Comparison of ENCODE assay signal across 38 cellular contexts in the genomic region with DNA sequence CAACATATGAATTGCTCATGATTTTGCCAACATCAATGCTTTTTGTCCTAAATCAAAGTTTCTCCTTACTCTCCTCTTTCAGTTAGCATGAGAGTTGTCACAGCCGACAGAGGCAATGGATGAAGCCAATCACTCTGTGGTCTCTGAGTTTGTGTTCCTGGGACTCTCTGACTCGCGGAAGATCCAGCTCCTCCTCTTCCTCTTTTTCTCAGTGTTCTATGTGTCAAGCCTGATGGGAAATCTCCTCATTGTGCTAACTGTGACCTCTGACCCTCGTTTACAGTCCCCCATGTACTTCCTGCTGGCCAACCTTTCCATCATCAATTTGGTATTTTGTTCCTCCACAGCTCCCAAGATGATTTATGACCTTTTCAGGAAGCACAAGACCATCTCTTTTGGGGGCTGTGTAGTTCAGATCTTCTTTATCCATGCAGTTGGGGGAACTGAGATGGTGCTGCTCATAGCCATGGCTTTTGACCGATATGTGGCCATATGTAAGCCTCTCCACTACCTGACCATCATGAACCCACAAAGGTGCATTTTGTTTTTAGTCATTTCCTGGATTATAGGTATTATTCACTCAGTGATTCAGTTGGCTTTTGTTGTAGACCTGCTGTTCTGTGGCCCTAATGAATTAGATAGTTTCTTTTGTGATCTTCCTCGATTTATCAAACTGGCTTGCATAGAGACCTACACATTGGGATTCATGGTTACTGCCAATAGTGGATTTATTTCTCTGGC. TPM values are rescaled to one million over a fixed set of nuclear protein-coding genes. Genes with fewer than 3 reads are reported as not detected.
"Had no signal": no experiment of that assay in that cellular context is flagged by ENCODE, and none has a peak within 500 bp of the region (broad histone marks: within the 10 kb centered on the region; RNA-seq: fewer than 3 reads in every experiment).

No MANE protein-coding gene starts in this region.

- DNase-seq: activated CD4-positive, alpha-beta T cell treated with anti-CD3 and anti-CD28 coated beads for 48 hours; activated CD4-positive, alpha-beta T cell treated with anti-CD3 and anti-CD28 coated beads, Interleukin-2, amount 50 U/mL, for 48 hours; activated CD8-positive, alpha-beta memory T cell treated with anti-CD3 and anti-CD28 coated beads for 24 hours; activated effector memory CD4-positive, alpha-beta T cell treated with anti-CD3 and anti-CD28 coated beads, Interleukin-2, amount 50 U/mL, for 16 hours; activated naive CD4-positive, alpha-beta T cell treated with anti-CD3 and anti-CD28 coated beads, Interleukin-2, amount 10 ng/mL, durations not matched to agents 7 days and 5 days; activated naive CD8-positive, alpha-beta T cell treated with anti-CD3 and anti-CD28 coated beads, Interleukin-2, amount 10 ng/mL, durations not matched to agents 7 days and 5 days; caudate nucleus; endodermal cell; heart left ventricle; hypothalamus; immature natural killer cell; kidney; mucosa of descending colon; ovary; retina; stimulated activated CD4-positive, alpha-beta T cell treated with anti-CD3 and anti-CD28 coated beads, Interleukin-12 subunit alpha, Interleukin-12 subunit beta, amount 100 ng/mL, for 4 hours; stimulated activated CD4-positive, alpha-beta T cell treated with anti-CD3 and anti-CD28 coated beads, Interleukin-4, amount 100 ng/mL, for 1 hour; stimulated activated naive CD8-positive, alpha-beta T cell treated with anti-CD3 and anti-CD28 coated beads, Interleukin-15, amount 100 ng/mL, for 72 hours; substantia nigra; T-helper 9 cell; WERI-Rb-1 had no signal

- FAIRE-seq: kidney, TTC549 had no signal

- H3K27ac ChIP-seq: ascending aorta, esophagus muscularis mucosa, foreskin keratinocyte, heart left ventricle, ovary, prostate gland, skin epidermis, WERI-Rb-1 had no signal

- ATAC-seq: activated CD4-positive, CD25-positive, alpha-beta regulatory T cell treated with anti-CD3 and anti-CD28 coated beads, Interleukin-2, amount 50 U/mL, for 24 hours; foreskin keratinocyte; heart left ventricle; mucosa of descending colon; sciatic nerve; stimulated activated naive CD8-positive, alpha-beta T cell treated with anti-CD3 and anti-CD28 coated beads, Interleukin-15, amount 100 ng/mL, for 72 hours had no signal

- H3K27ac Mint-ChIP-seq: activated naive CD4-positive, alpha-beta T cell treated with anti-CD3 and anti-CD28 coated beads, Interleukin-2, amount 10 ng/mL, durations not matched to agents 7 days and 5 days; activated naive CD8-positive, alpha-beta T cell treated with anti-CD3 and anti-CD28 coated beads, Interleukin-2, amount 10 ng/mL, durations not matched to agents 7 days and 5 days; activated T-helper 1 cell treated with anti-CD3 and anti-CD28 coated beads, Interleukin-12 subunit alpha, Interleukin-12 subunit beta, Interleukin-2, Interleukin-4 antibody, amounts not matched to agents 30 ng/mL and 10 ng/mL and 1 ng/mL, durations not matched to agents 14 hours and 24 hours and 36 hours; brain; endodermal cell; immature natural killer cell; nephron; stimulated activated naive CD8-positive, alpha-beta T cell treated with anti-CD3 and anti-CD28 coated beads, Interleukin-15, amount 100 ng/mL, for 72 hours; type B pancreatic cell had no signal

- H3K9me3 ChIP-seq: ascending aorta, esophagus muscularis mucosa, mucosa of descending colon, ovary, prostate gland had no signal

- H3K36me3 Mint-ChIP-seq: activated naive CD4-positive, alpha-beta T cell treated with anti-CD3 and anti-CD28 coated beads, Interleukin-2, amount 10 ng/mL, durations not matched to agents 7 days and 5 days; activated naive CD8-positive, alpha-beta T cell treated with anti-CD3 and anti-CD28 coated beads, Interleukin-2, amount 10 ng/mL, durations not matched to agents 7 days and 5 days; brain; immature natural killer cell; type B pancreatic cell had no signal

- H3K4me3 Mint-ChIP-seq: activated naive CD4-positive, alpha-beta T cell treated with anti-CD3 and anti-CD28 coated beads, Interleukin-2, amount 10 ng/mL, durations not matched to agents 7 days and 5 days; activated naive CD8-positive, alpha-beta T cell treated with anti-CD3 and anti-CD28 coated beads, Interleukin-2, amount 10 ng/mL, durations not matched to agents 7 days and 5 days; activated T-helper 1 cell treated with anti-CD3 and anti-CD28 coated beads, Interleukin-12 subunit alpha, Interleukin-12 subunit beta, Interleukin-2, Interleukin-4 antibody, amounts not matched to agents 30 ng/mL and 10 ng/mL and 1 ng/mL, durations not matched to agents 14 hours and 24 hours and 36 hours; brain; endodermal cell; immature natural killer cell; nephron; stimulated activated naive CD8-positive, alpha-beta T cell treated with anti-CD3 and anti-CD28 coated beads, Interleukin-15, amount 100 ng/mL, for 72 hours; type B pancreatic cell had no signal

- H3K4me1 ChIP-seq: ascending aorta, foreskin keratinocyte, heart left ventricle, prostate gland had no signal

- H3K4me1 Mint-ChIP-seq: activated naive CD4-positive, alpha-beta T cell treated with anti-CD3 and anti-CD28 coated beads, Interleukin-2, amount 10 ng/mL, durations not matched to agents 7 days and 5 days; activated naive CD8-positive, alpha-beta T cell treated with anti-CD3 and anti-CD28 coated beads, Interleukin-2, amount 10 ng/mL, durations not matched to agents 7 days and 5 days; brain; endodermal cell; immature natural killer cell; nephron; stimulated activated naive CD8-positive, alpha-beta T cell treated with anti-CD3 and anti-CD28 coated beads, Interleukin-15, amount 100 ng/mL, for 72 hours had no signal

- H3K27me3 ChIP-seq: ascending aorta, esophagus muscularis mucosa, foreskin keratinocyte, ovary had no signal

- H3K4me3 ChIP-seq: ascending aorta, esophagus muscularis mucosa, heart left ventricle, mucosa of descending colon, ovary, prostate gland, skin epidermis had no signal

- H3K9me3 Mint-ChIP-seq: activated naive CD4-positive, alpha-beta T cell treated with anti-CD3 and anti-CD28 coated beads, Interleukin-2, amount 10 ng/mL, durations not matched to agents 7 days and 5 days; activated naive CD8-positive, alpha-beta T cell treated with anti-CD3 and anti-CD28 coated beads, Interleukin-2, amount 10 ng/mL, durations not matched to agents 7 days and 5 days; activated T-helper 1 cell treated with anti-CD3 and anti-CD28 coated beads, Interleukin-12 subunit alpha, Interleukin-12 subunit beta, Interleukin-2, Interleukin-4 antibody, amounts not matched to agents 30 ng/mL and 10 ng/mL and 1 ng/mL, durations not matched to agents 14 hours and 24 hours and 36 hours; endodermal cell; immature natural killer cell; nephron; stimulated activated naive CD8-positive, alpha-beta T cell treated with anti-CD3 and anti-CD28 coated beads, Interleukin-15, amount 100 ng/mL, for 72 hours; type B pancreatic cell had no signal

- H3K36me3 ChIP-seq: ascending aorta, esophagus muscularis mucosa, heart left ventricle, ovary, prostate gland, WERI-Rb-1 had no signal

RNA-seq across cellular contexts. Expression of gene OR4F6, which starts 2.5 kb away (rescaled TPM):
- total RNA-seq: activated naive CD8-positive, alpha-beta T cell treated with anti-CD3 and anti-CD28 coated beads, Interleukin-2, amount 10 ng/mL, durations not matched to agents 7 days and 5 days; activated T-helper 1 cell treated with anti-CD3 and anti-CD28 coated beads, Interleukin-12 subunit alpha, Interleukin-12 subunit beta, Interleukin-2, Interleukin-4 antibody, amounts not matched to agents 30 ng/mL and 10 ng/mL and 1 ng/mL, durations not matched to agents 14 hours and 24 hours and 36 hours; ascending aorta; endodermal cell; esophagus muscularis mucosa; foreskin keratinocyte; heart left ventricle; kidney; lower leg skin; mesenteric fat pad; mucosa of descending colon; myocyte; ovary; prostate gland; sciatic nerve; T-helper 1 cell treated with Interleukin-12 subunit alpha and Interleukin-12 subunit beta and Interleukin-4 antibody, amounts not matched to agents 30 ng/mL and 1 ng/mL, for 36 hours had no signal
- polyA plus RNA-seq: foreskin keratinocyte, heart left ventricle, immature natural killer cell, ovary, thymus had no signal

RNA-seq across cellular contexts. Expression of gene OR4F15, which starts 6.2 kb away (rescaled TPM):
- total RNA-seq: activated naive CD8-positive, alpha-beta T cell treated with anti-CD3 and anti-CD28 coated beads, Interleukin-2, amount 10 ng/mL, durations not matched to agents 7 days and 5 days; activated T-helper 1 cell treated with anti-CD3 and anti-CD28 coated beads, Interleukin-12 subunit alpha, Interleukin-12 subunit beta, Interleukin-2, Interleukin-4 antibody, amounts not matched to agents 30 ng/mL and 10 ng/mL and 1 ng/mL, durations not matched to agents 14 hours and 24 hours and 36 hours; ascending aorta; endodermal cell; esophagus muscularis mucosa; foreskin keratinocyte; heart left ventricle; lower leg skin; mesenteric fat pad; mucosa of descending colon; myocyte; ovary; prostate gland; sciatic nerve; T-helper 1 cell treated with Interleukin-12 subunit alpha and Interleukin-12 subunit beta and Interleukin-4 antibody, amounts not matched to agents 30 ng/mL and 1 ng/mL, for 36 hours had no signal
- polyA plus RNA-seq: foreskin keratinocyte, heart left ventricle, immature natural killer cell, ovary had no signal
